9 cellular contexts compared by ENCODE assay signal in genomic region chr1:220227393-220227792, GRCh38.
"Had no signal": no experiment of that assay in that cellular context is flagged by ENCODE, and none has a peak within 500 bp of the region (broad histone marks: within the 10 kb centered on the region; RNA-seq: fewer than 3 reads in every experiment).

No MANE protein-coding gene starts in this region.

- H3K27ac Mint-ChIP-seq: activated naive CD8-positive, alpha-beta T cell; mesothelial cell of epicardium; nephron; T-helper 1 cell treated with Interleukin-12 subunit alpha and Interleukin-12 subunit beta and Interleukin-4 antibody, amounts not matched to agents 30 μg/mL and 1 μg/mL, for 36 hours had no signal

- DNase-seq: activated CD4-positive, alpha-beta T cell treated with anti-CD3 and anti-CD28 coated beads, Interleukin-2, amount 50 U/mL, for 48 hours; lower lobe of right lung; stimulated activated naive CD4-positive, alpha-beta T cell; tibial artery had no signal

- H3K4me3 ChIP-seq: lower lobe of right lung, tibial artery had no signal

- H3K27me3 Mint-ChIP-seq: activated naive CD8-positive, alpha-beta T cell had no signal

- H3K4me1 Mint-ChIP-seq: mesothelial cell of epicardium had no signal

- H3K9me3 ChIP-seq: lower lobe of right lung, tibial artery had no signal

- ATAC-seq: lower lobe of right lung had no signal

- H3K27ac ChIP-seq: lower lobe of right lung, tibial artery, VCaP had no signal

- H3K9me3 Mint-ChIP-seq: mesothelial cell of epicardium; nephron; T-helper 1 cell treated with Interleukin-12 subunit alpha and Interleukin-12 subunit beta and Interleukin-4 antibody, amounts not matched to agents 30 μg/mL and 1 μg/mL, for 36 hours had no signal

- H3K4me3 Mint-ChIP-seq: activated naive CD8-positive, alpha-beta T cell; mesothelial cell of epicardium; nephron; T-helper 1 cell treated with Interleukin-12 subunit alpha and Interleukin-12 subunit beta and Interleukin-4 antibody, amounts not matched to agents 30 μg/mL and 1 μg/mL, for 36 hours had no signal

- H3K4me1 ChIP-seq: lower lobe of right lung had no signal

- H3K27me3 ChIP-seq: tibial artery had no signal
